ENCODE assay signal across 1 cellular context in the genomic region with DNA sequence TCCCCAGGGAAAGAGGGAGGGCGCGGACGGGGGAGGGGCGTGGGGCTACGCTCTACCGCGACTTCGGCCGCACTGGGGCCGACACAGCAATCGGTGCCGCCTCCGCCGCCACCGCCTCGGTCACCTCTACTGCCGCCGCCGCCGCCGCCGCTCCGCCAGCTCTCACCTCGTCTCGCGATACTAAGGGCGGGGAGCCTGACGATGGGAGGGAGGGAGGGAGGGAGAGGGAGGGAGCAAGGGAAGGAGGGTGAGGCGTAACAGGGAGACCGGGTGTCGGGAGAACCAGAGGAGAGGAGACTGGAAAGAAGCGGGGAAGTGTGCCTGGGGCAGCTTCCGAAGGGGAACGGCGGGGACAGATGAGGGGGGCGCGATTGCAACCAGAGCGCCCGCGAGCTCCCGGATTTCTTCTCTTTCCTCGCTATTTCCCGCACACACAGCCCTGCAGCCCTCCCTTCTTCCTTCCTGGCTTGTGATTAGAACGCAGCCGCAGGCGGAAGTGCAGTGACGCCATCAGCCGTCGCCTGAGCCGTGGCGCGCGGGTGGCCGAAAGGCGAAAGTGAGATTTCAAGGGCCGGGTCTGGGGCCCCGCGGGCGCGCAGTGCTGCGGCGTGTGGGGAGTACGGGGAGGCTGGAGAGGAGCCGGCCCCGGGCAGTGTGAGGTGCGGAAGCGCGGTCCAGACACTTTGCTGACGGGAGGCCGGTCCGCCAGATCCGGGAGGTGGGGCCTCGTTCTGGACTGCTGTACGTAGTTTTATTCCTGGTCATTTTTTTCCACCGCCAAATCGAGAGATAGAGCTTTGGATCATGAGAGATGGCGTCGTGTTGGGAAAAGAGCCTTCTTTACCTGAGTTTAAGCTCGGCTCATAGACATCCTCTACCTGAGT.
TF ChIP-seq lines count a peak whose summit lies in the region.

ANKRD17 (minus strand) TSS at position 131 of the 884 bp plus-strand sequence; CDS start at position 1, 130 bp downstream.

TF ChIP-seq in SK-N-SH treated with all-trans-retinoic acid at 6 μM for 48 hours, 23 proteins besides CTCF, POLR2A, EP300 and RAD21 (continued from another document):
- TF ChIP-seq POU6F1 (CRISPR knock-in tag; IDR thresholded peaks at IDR 0.05; ENCODE audit: borderline replicate concordance, low read depth) (no peak), TCF4 (CRISPR knock-in tag; IDR thresholded peaks at IDR 0.05; ENCODE audit: borderline replicate concordance) (no peak), GLIS3 (CRISPR knock-in tag; IDR thresholded peaks at IDR 0.05) (peak; percentile 89), PATZ1 (CRISPR knock-in tag; IDR thresholded peaks at IDR 0.05; ENCODE audit: borderline replicate concordance) (0 out of 2 replicates have a peak, but pooled peaks have one; percentile 31), ZFP3 (CRISPR knock-in tag; IDR thresholded peaks at IDR 0.05) (no peak; the same call in 1 of the 2 replicates), ZFP30 (CRISPR knock-in tag; IDR thresholded peaks at IDR 0.05) (peak; percentile 31; the same call in 1 of the 2 replicates), ZNF565 (CRISPR knock-in tag; conservative IDR thresholded peaks at IDR 0.05; ENCODE audit: low read depth) (no peak), TSHZ2 (CRISPR knock-in tag; IDR thresholded peaks at IDR 0.05) (0 out of 2 replicates have a peak, but pooled peaks have one; percentile 37), ESRRG (CRISPR knock-in tag; IDR thresholded peaks at IDR 0.05) (peak; percentile 69; the same call in 1 of the 2 replicates), SNAI2 (CRISPR knock-in tag; IDR thresholded peaks at IDR 0.05) (no peak), CSDC2 (CRISPR knock-in tag; IDR thresholded peaks at IDR 0.05) (no peak), TOX (CRISPR knock-in tag; IDR thresholded peaks at IDR 0.05; ENCODE audit: borderline replicate concordance) (peak; percentile 36; the same call in 1 of the 2 replicates), ZNF8 (CRISPR knock-in tag; IDR thresholded peaks at IDR 0.05) (no peak)
